11 cellular contexts compared by ENCODE assay signal in genomic region chr14:90483551-90483950, GRCh38.
DNase-seq lines count a peak whose midpoint lies in the region; ATAC-seq and TF ChIP-seq lines count a peak whose summit lies in the region.
"Had no signal": no experiment of that assay in that cellular context is flagged by ENCODE, and none has a peak within 500 bp of the region (broad histone marks: within the 10 kb centered on the region; RNA-seq: fewer than 3 reads in every experiment).

No MANE protein-coding gene starts in this region.

- no peaks in the 10 kb centered on the region for H3K36me3 Mint-ChIP-seq in activated naive CD4-positive, alpha-beta T cell treated with anti-CD3 and anti-CD28 coated beads for 36 hours (ENCODE audit: low read depth)

- H3F3A ChIP-seq in MM.1S (ENCODE audit: insufficient read depth, low read length) = no peaks in the 10 kb centered on the region

- H3K9ac ChIP-seq in neuronal stem cell (ENCODE audit: low read depth, low read length, poor library complexity) (peak overlapping the region; percentile 2), MM.1S (ENCODE audit: low read length) (no peak overlapping the region)
- H3K9ac ChIP-seq: GM23248 had no signal

- peaks cover 5 to 13% of the 10 kb centered on the region in 2 donors for H3K4me1 ChIP-seq in neuronal stem cell (ENCODE audit: control insufficient read depth in 2 of 2, insufficient read depth in 1 of 2, low read depth in 1 of 2, low read length in 2 of 2)
- H3K4me1 ChIP-seq in MM.1S (ENCODE audit: low read length) = no peaks in the 10 kb centered on the region
- H3K4me1 ChIP-seq: breast epithelium had no signal

- TF ChIP-seq CTCF in MM.1S (IDR thresholded peaks at IDR 0.05; ENCODE audit: low read length) = no peak

- H3K14ac ChIP-seq in neuronal stem cell (ENCODE audit: low read length) = no peak overlapping the region

- H2AFZ ChIP-seq in neuronal stem cell (ENCODE audit: low read length) = peak overlapping the region; percentile 44
- H2AFZ ChIP-seq in MM.1S (ENCODE audit: low read length) = no peak overlapping the region
- H2AFZ ChIP-seq: GM23248 had no signal

- no peaks in the 10 kb centered on the region for H3K27me3 Mint-ChIP-seq in activated naive CD4-positive, alpha-beta T cell treated with anti-CD3 and anti-CD28 coated beads for 36 hours (ENCODE audit: low read depth)

- no peak overlapping the region for H4K91ac ChIP-seq in neuronal stem cell (ENCODE audit: low read depth, low read length, poor library complexity)

- peaks cover 7% of the 10 kb centered on the region for H3K9me3 Mint-ChIP-seq in activated naive CD4-positive, alpha-beta T cell treated with anti-CD3 and anti-CD28 coated beads for 36 hours
- H3K9me3 Mint-ChIP-seq: T-helper 2 cell treated with Interferon-gamma antibody and Interleukin-4, amounts not matched to agents 5 μg/mL and 100 μg/mL, for 36 hours had no signal

- DNase-seq in GF-D8 (lab: John Stamatoyannopoulos, UW) (peak; percentile 54), NCI-H2107 treated with DMSO at 0.1 percent for 48 hours (lab: John Stamatoyannopoulos, UW; ENCODE audit: unreplicated experiment) (peak; percentile 87), neuronal stem cell (ENCODE audit: low spot score) (no peak), MM.1S (no peak), middle frontal gyrus (ENCODE audit: extremely low spot score, low spot score) (no peak)
- DNase-seq in activated naive CD4-positive, alpha-beta T cell treated with anti-CD3 and anti-CD28 coated beads for 36 hours = peak; percentile 53
- DNase-seq: GM23248 had no signal

- H2BK15ac ChIP-seq in neuronal stem cell (ENCODE audit: low read length) = no peak overlapping the region

- no peaks in the 10 kb centered on the region for H3K79me2 ChIP-seq in MM.1S (ENCODE audit: low read length)

- H4K20me1 ChIP-seq in MM.1S (ENCODE audit: insufficient read depth, low read length) = no peaks in the 10 kb centered on the region

- H3K36me3 ChIP-seq in neuronal stem cell (replicated peaks in 1 of 2; ENCODE audit: control insufficient read depth in 2 of 2, insufficient read depth in 2 of 2, low read length in 2 of 2) (no peaks in the 10 kb centered on the region), MM.1S (replicated peaks; ENCODE audit: insufficient read depth, low read length) (no peaks in the 10 kb centered on the region)
- H3K36me3 ChIP-seq: breast epithelium had no signal

- H3K9me3 ChIP-seq in neuronal stem cell (replicated peaks in 1 of 2; ENCODE audit: control insufficient read depth in 2 of 2, insufficient read depth in 1 of 2, low read depth in 1 of 2, low read length in 2 of 2) (peaks cover 0 to 18% of the 10 kb centered on the region in 2 donors), MM.1S (replicated peaks; ENCODE audit: insufficient read depth, low read length) (no peaks in the 10 kb centered on the region)
- H3K9me3 ChIP-seq: breast epithelium had no signal

- H3K4me3 Mint-ChIP-seq in activated naive CD4-positive, alpha-beta T cell treated with anti-CD3 and anti-CD28 coated beads for 36 hours = no peak overlapping the region
- H3K4me3 Mint-ChIP-seq: T-helper 2 cell treated with Interferon-gamma antibody and Interleukin-4, amounts not matched to agents 5 μg/mL and 100 μg/mL, for 36 hours had no signal

- WGBS in neuronal stem cell (ENCODE audit: extremely low coverage in 2 of 2, insufficient read length in 2 of 2, insufficient replicate concordance in 1 of 2), 2 donors = no CpG with 5 or more reads among the region's 10 CpGs

- H2AK5ac ChIP-seq in neuronal stem cell (ENCODE audit: low read depth, low read length) = no peak overlapping the region

- H3K23ac ChIP-seq in neuronal stem cell (ENCODE audit: low read depth, low read length, poor library complexity) = no peak overlapping the region

- H3K18ac ChIP-seq in neuronal stem cell (ENCODE audit: low read length) = peak overlapping the region; percentile 20

- H3K27ac Mint-ChIP-seq in activated naive CD4-positive, alpha-beta T cell treated with anti-CD3 and anti-CD28 coated beads for 36 hours = no peak overlapping the region
- H3K27ac Mint-ChIP-seq: T-helper 2 cell treated with Interferon-gamma antibody and Interleukin-4, amounts not matched to agents 5 μg/mL and 100 μg/mL, for 36 hours had no signal

- H3K27ac ChIP-seq in neuronal stem cell (replicated peaks; ENCODE audit: low read length) (no peak overlapping the region), MM.1S (ENCODE audit: low read length) (no peak overlapping the region)
- H3K27ac ChIP-seq: breast epithelium, GM23248 had no signal

- H3K4ac ChIP-seq in neuronal stem cell (ENCODE audit: low read length) = no peak overlapping the region

- H3K4me1 Mint-ChIP-seq in activated naive CD4-positive, alpha-beta T cell treated with anti-CD3 and anti-CD28 coated beads for 36 hours (ENCODE audit: low read depth) = peaks cover 12% of the 10 kb centered on the region

- no peak overlapping the region for H3K4me2 ChIP-seq in neuronal stem cell (ENCODE audit: insufficient read depth, low read length, poor library complexity, severe bottlenecking)
- H3K4me2 ChIP-seq in MM.1S (ENCODE audit: low read depth, low read length) = no peak overlapping the region

- H3K9me2 ChIP-seq in MM.1S (replicated peaks; ENCODE audit: insufficient read depth, low read length) = no peaks in the 10 kb centered on the region

- ATAC-seq in HG02973 (IDR thresholded peaks at IDR 0.05; ENCODE audit: unreplicated experiment) (no peak), GM19463 (IDR thresholded peaks at IDR 0.05; ENCODE audit: unreplicated experiment) (no peak)

- H2BK12ac ChIP-seq in neuronal stem cell (ENCODE audit: low read length) = no peak overlapping the region

- no peak overlapping the region for H2BK120ac ChIP-seq in neuronal stem cell (ENCODE audit: low read depth, low read length)

- no peaks in the 10 kb centered on the region for H3K27me3 ChIP-seq in neuronal stem cell (ENCODE audit: control insufficient read depth in 3 of 3, insufficient read depth in 3 of 3, low read depth in 1 of 3, low read length in 3 of 3)
- no peaks in the 10 kb centered on the region for H3K27me3 ChIP-seq in MM.1S (replicated peaks; ENCODE audit: insufficient read depth, low read length)
- H3K27me3 ChIP-seq: breast epithelium had no signal

- H4K8ac ChIP-seq in neuronal stem cell (ENCODE audit: low read depth, low read length) = no peak overlapping the region

- H3K4me3 ChIP-seq in neuronal stem cell (ENCODE audit: low read length in 2 of 2) (no peak overlapping the region), MM.1S (ENCODE audit: low read length) (no peak overlapping the region)
- H3K4me3 ChIP-seq: breast epithelium, GM23248 had no signal

- CTCF ChIA-PET in activated naive CD4-positive, alpha-beta T cell treated with anti-CD3 and anti-CD28 coated beads for 36 hours (lab: Charles Lee) = interaction anchor here (0.8 kb wide), 1 partner anchor 1492 kb away, joined by 5 read pairs; no protein-coding TSS in a partner anchor

- no peak overlapping the region for H2BK5ac ChIP-seq in neuronal stem cell (ENCODE audit: low read length)

- intact Hi-C loops in activated naive CD4-positive, alpha-beta T cell treated with anti-CD3 and anti-CD28 coated beads for 36 hours (cut with micrococcal nuclease) = no loop called here

- H3K79me1 ChIP-seq in neuronal stem cell (ENCODE audit: low read depth, low read length) = no peaks in the 10 kb centered on the region

Comparison
In these comparisons a context has a peak if more than half of its experiments do, and no peak if none do; other contexts are left out.
1. DNase-seq: peak in GF-D8 (single experiment), NCI-H2107 treated with DMSO at 0.1 percent for 48 hours (single experiment) and activated naive CD4-positive, alpha-beta T cell treated with anti-CD3 and anti-CD28 coated beads for 36 hours (single experiment); none in neuronal stem cell (single experiment), MM.1S (single experiment) and middle frontal gyrus (single experiment).